9 cellular contexts compared by ENCODE assay signal in the genomic region with DNA sequence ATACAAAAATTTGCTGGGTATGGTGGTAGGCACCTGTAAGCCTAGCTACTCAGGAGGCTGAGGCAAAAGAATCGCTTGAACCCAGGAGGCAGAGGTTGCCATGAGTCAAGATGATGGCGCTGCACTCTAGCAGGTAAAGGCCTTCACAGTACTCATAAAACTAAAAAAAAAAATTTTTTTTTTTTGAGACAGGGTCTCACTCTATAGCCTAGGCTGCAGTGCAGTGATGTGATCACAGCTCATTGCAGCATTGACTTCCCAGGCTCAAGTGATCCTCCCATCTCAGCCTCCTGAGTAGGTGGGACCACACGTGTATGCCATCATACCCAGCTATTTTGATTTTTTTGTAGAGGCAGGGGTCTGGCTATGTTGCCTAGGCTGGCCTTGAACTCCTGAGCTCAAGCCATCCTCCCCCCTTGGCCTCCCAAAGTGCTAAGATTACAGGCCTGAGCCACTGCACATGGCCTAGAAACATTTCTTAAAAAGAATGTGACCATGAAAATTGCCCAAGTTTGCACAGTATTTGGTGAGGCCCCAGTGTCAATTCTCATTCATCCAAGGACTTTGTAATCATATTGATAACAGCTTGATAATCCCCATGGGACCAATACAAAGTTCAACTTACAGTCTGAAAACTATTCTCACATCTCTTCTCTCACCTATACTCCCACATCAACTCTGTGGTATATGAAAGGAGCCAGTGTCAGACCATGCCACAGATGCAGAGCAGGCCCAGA.
"Had no signal": no experiment of that assay in that cellular context is flagged by ENCODE, and none has a peak within 500 bp of the region (broad histone marks: within the 10 kb centered on the region; RNA-seq: fewer than 3 reads in every experiment).

No MANE protein-coding gene starts in this region.

- H3K4me2 ChIP-seq: GM23338 had no signal

- H2AFZ ChIP-seq: GM23338 had no signal

- ATAC-seq: GM23338, K562 had no signal

- H3K4me3 Mint-ChIP-seq: GM23338, H9 had no signal

- FAIRE-seq: H1, H54, HTR-8/SVneo, K562 had no signal

- H3K4me3 ChIP-seq: GM23338, K562 had no signal

- H3K27ac Mint-ChIP-seq: GM23338 had no signal

- DNase-seq: H9, HCEC 1CT, IMR-90, KG1 had no signal
